11 cellular contexts compared by ENCODE assay signal in genomic region chr9:131433302-131433854, GRCh38. TPM values are rescaled to one million over a fixed set of nuclear protein-coding genes. Genes with fewer than 3 reads are reported as not detected.
A peak's percentile ranks its signal among the peaks of the same experiment; 100 is the strongest.
DNase-seq lines count a peak whose midpoint lies in the region; ATAC-seq and TF ChIP-seq lines count a peak whose summit lies in the region.
"Had no signal": no experiment of that assay in that cellular context is flagged by ENCODE, and none has a peak within 500 bp of the region (broad histone marks: within the 10 kb centered on the region; RNA-seq: fewer than 3 reads in every experiment).

No MANE protein-coding gene starts in this region.

- no peak for DNase-seq in cardiac muscle cell (ENCODE audit: low read depth in 1 of 2, low spot score in 1 of 2)
- no peak for DNase-seq in right atrium auricular region (ENCODE audit: low spot score)
- no peak for DNase-seq in central memory CD8-positive, alpha-beta T cell (ENCODE audit: low spot score in 2 of 2)
- no peak for DNase-seq in transverse colon
- DNase-seq in NCI-H1105 treated with DMSO at 0.1 percent for 48 hours (lab: John Stamatoyannopoulos, UW): no peak
- no peak for DNase-seq in GM03348 (ENCODE audit: low spot score)
- DNase-seq in HPDE6-E6E7 (ENCODE audit: extremely low spot score): no peak
- DNase-seq: KG1, NCI-H2029, SIG-M5 had no signal

- no peak for TF ChIP-seq POLR2A in transverse colon (IDR thresholded peaks at IDR 0.05)

- peak overlapping the region; percentile 45 for H3K27ac ChIP-seq in cardiac muscle cell
- H3K27ac ChIP-seq in right atrium auricular region: no peak overlapping the region
- peak overlapping the region; percentile 41 for H3K27ac ChIP-seq in muscle layer of colon (ENCODE audit: low read depth, low read length)
- peak overlapping the region; percentile 3 to 54 (median 39) for H3K27ac ChIP-seq in transverse colon

- no peak overlapping the region for H3K9ac ChIP-seq in muscle layer of colon (ENCODE audit: low read length)

- no peaks in the 10 kb centered on the region for H3K9me3 Mint-ChIP-seq in central memory CD8-positive, alpha-beta T cell

- peaks cover 6% of the 10 kb centered on the region for H3K4me1 ChIP-seq in cardiac muscle cell (ENCODE audit: low read depth)
- peaks cover 0 to 56% of the 10 kb centered on the region in 2 donors for H3K4me1 ChIP-seq in right atrium auricular region
- H3K4me1 ChIP-seq in muscle layer of colon (ENCODE audit: insufficient read depth, low read length): peaks cover 32% of the 10 kb centered on the region
- peaks cover 0 to 23% (median 9%) of the 10 kb centered on the region in 4 donors for H3K4me1 ChIP-seq in transverse colon

- no peak for ATAC-seq in central memory CD8-positive, alpha-beta T cell (replicated peaks; ENCODE audit: extremely low read depth, poor library complexity, severe bottlenecking)

- no peak for TF ChIP-seq EP300 in transverse colon (IDR thresholded peaks at IDR 0.05; ENCODE audit: low read depth)

- H3K36me3 ChIP-seq in cardiac muscle cell (peaks cover 57% of the 10 kb centered on the region), right atrium auricular region (peaks cover 59% of the 10 kb centered on the region), muscle layer of colon (ENCODE audit: insufficient read depth, low read length) (peaks cover 55% of the 10 kb centered on the region), transverse colon (peaks cover 0 to 28% (median 11%) of the 10 kb centered on the region in 4 donors)

- peaks cover 64% of the 10 kb centered on the region for H3K36me3 Mint-ChIP-seq in central memory CD8-positive, alpha-beta T cell (ENCODE audit: insufficient read depth)

- no peaks in the 10 kb centered on the region for H3K27me3 Mint-ChIP-seq in central memory CD8-positive, alpha-beta T cell

- TF ChIP-seq CTCF in cardiac muscle cell (IDR thresholded peaks at IDR 0.05; ENCODE audit: low read depth, low read length): peak; percentile 4
- TF ChIP-seq CTCF in right atrium auricular region (IDR thresholded peaks at IDR 0.05): no peak
- no peak for TF ChIP-seq CTCF in transverse colon (IDR thresholded peaks at IDR 0.05)

- intact Hi-C loops in transverse colon (cut with DNase I; ENCODE audit: low total_unique reads): no loop called here

- 83% methylated on average over 3 of the region's 3 CpGs; no CpG with 5 or more reads in 1 of the 2 donors for WGBS in transverse colon (ENCODE audit: low coverage in 1 of 2), 2 donors

- H3K4me3 ChIP-seq in cardiac muscle cell (no peak overlapping the region), right atrium auricular region (no peak overlapping the region), muscle layer of colon (ENCODE audit: low read depth in 1 of 2, low read length in 2 of 2) (no peak overlapping the region), transverse colon (no peak overlapping the region)

- peak overlapping the region; percentile 49 for H3K27ac Mint-ChIP-seq in central memory CD8-positive, alpha-beta T cell (ENCODE audit: low read depth)

- H3K4me3 Mint-ChIP-seq in central memory CD8-positive, alpha-beta T cell: no peak overlapping the region

- H3K27me3 ChIP-seq in cardiac muscle cell: no peaks in the 10 kb centered on the region
- no peaks in the 10 kb centered on the region for H3K27me3 ChIP-seq in right atrium auricular region
- H3K27me3 ChIP-seq in muscle layer of colon (ENCODE audit: control insufficient read depth in 1 of 2, insufficient read depth in 2 of 2, low read length in 2 of 2): no peaks in the 10 kb centered on the region
- no peaks in the 10 kb centered on the region for H3K27me3 ChIP-seq in transverse colon

- H3K9me3 ChIP-seq in cardiac muscle cell (ENCODE audit: low read depth): no peaks in the 10 kb centered on the region
- H3K9me3 ChIP-seq in right atrium auricular region: no peaks in the 10 kb centered on the region
- no peaks in the 10 kb centered on the region for H3K9me3 ChIP-seq in muscle layer of colon (ENCODE audit: low read length)
- H3K9me3 ChIP-seq in transverse colon: no peaks in the 10 kb centered on the region

- peaks cover 18% of the 10 kb centered on the region for H3K4me1 Mint-ChIP-seq in central memory CD8-positive, alpha-beta T cell

- in situ Hi-C loops in transverse colon (cut with MboI; ENCODE audit: low pct_ligation_motif_present in 1 of 4, low pct_unique_long_range_greater_than_20kb in 1 of 4, low sequenced_read_pairs in 3 of 4): no loop called here

RNA-seq across cellular contexts. Expression of gene PRRC2B, which starts 39.5 kb away (rescaled TPM):
- total RNA-seq in cardiac muscle cell: 166 and 259 TPM in 2 replicates
- polyA plus RNA-seq in cardiac muscle cell: 71.1 and 112 TPM in 2 replicates
- total RNA-seq in right atrium auricular region: 100 to 1,000 TPM in 1 of 2 donors, 10 to 100 TPM in 1; 76.7 to 120 TPM
- total RNA-seq in transverse colon: 100 to 1,000 TPM in 2 of 4 donors, 10 to 100 TPM in 2; 73.7 to 171 (median 98.9) TPM

Comparison
In these comparisons a context has a peak if more than half of its experiments do, and no peak if none do; other contexts are left out.
1. H3K27ac ChIP-seq: peak in cardiac muscle cell (single experiment), muscle layer of colon (single experiment) and transverse colon (4 of 4); none in right atrium auricular region (0 of 2).